Comparison of ENCODE assay signal across 9 cellular contexts in genomic region chr1:85048296-85049064, GRCh38. TPM values are rescaled to one million over a fixed set of nuclear protein-coding genes. Genes with fewer than 3 reads are reported as not detected.
DNase-seq lines count a peak whose midpoint lies in the region; ATAC-seq and TF ChIP-seq lines count a peak whose summit lies in the region.
"Had no signal": no experiment of that assay in that cellular context is flagged by ENCODE, and none has a peak within 500 bp of the region (broad histone marks: within the 10 kb centered on the region; RNA-seq: fewer than 3 reads in every experiment).

MCOLN3 (minus strand) TSS chr1:85048500; CDS start chr1:85045360, 3,140 bp downstream.

- no peaks in the 10 kb centered on the region for H3K9me3 ChIP-seq in sigmoid colon
- H3K9me3 ChIP-seq: neutrophil had no signal

- TF ChIP-seq CTCF in sigmoid colon (IDR thresholded peaks at IDR 0.05): no peak

- no peak for TF ChIP-seq POLR2A in sigmoid colon (IDR thresholded peaks at IDR 0.05)

- H3K27ac ChIP-seq in sigmoid colon: no peak within 1 kb of the TSS
- H3K27ac ChIP-seq: neutrophil had no signal

- 1% methylated on average over 73 of the region's 73 CpGs for WGBS in sigmoid colon, 2 donors

- peaks cover 0 to 13% (median 13%) of the 10 kb centered on the region in 4 donors for H3K4me1 ChIP-seq in sigmoid colon

- peak within 1 kb of the TSS; percentile 21 to 55 (median 45) for H3K4me3 ChIP-seq in sigmoid colon

- peaks cover 20 to 66% (median 27%) of the 10 kb centered on the region in 3 donors for H3K27me3 ChIP-seq in sigmoid colon

- no peak for TF ChIP-seq EP300 in sigmoid colon (IDR thresholded peaks at IDR 0.05)

- DNase-seq in AG08395 (ENCODE audit: low spot score) (peak; percentile 10), NCI-H526 treated with DMSO at 0.1 percent for 48 hours (lab: John Stamatoyannopoulos, UW) (peak; percentile 53), activated gamma-delta T cell treated with Interleukin-2 at 50 U/mL for 16 hours (peak; percentile 19), left ventricle myocardium superior (peak; percentile 47), sigmoid colon (peak; percentile 71), DMS114 treated with DMSO at 0.1 percent for 48 hours (lab: John Stamatoyannopoulos, UW; ENCODE audit: unreplicated experiment) (no peak)

- ATAC-seq in GM18907 (IDR thresholded peaks at IDR 0.05; ENCODE audit: unreplicated experiment) (peak; percentile 73), HG03039 (IDR thresholded peaks at IDR 0.05; ENCODE audit: unreplicated experiment) (peak; percentile 76), left ventricle myocardium superior (peak; percentile 59)

- H3K36me3 ChIP-seq in sigmoid colon: no peaks in the 10 kb centered on the region
- H3K36me3 ChIP-seq: neutrophil had no signal

- intact Hi-C loops in left ventricle myocardium superior (cut with micrococcal nuclease): no loop called here
- intact Hi-C loops in sigmoid colon (cut with DNase I): no loop called here

RNA-seq across cellular contexts. Expression of gene MCOLN3, which starts in this region (rescaled TPM):
- total RNA-seq in left ventricle myocardium superior (0.72 TPM), sigmoid colon (10 to 100 TPM in 1 of 4 donors, 1 to 10 TPM in 3; 1.6 to 10.8 (median 4.2) TPM)
- polyA plus RNA-seq in sigmoid colon: 1 to 10 TPM in 1 of 3 donors, under 1 TPM in 2; 0.23 to 1.2 (median 0.23) TPM

Comparison
In these comparisons a context has a peak if more than half of its experiments do, and no peak if none do; other contexts are left out.
1. Peak in DNase-seq and ATAC-seq in left ventricle myocardium superior; RNA of the gene not detected or under 1 TPM.